Comparison of ENCODE assay signal across 24 cellular contexts in the genomic region with DNA sequence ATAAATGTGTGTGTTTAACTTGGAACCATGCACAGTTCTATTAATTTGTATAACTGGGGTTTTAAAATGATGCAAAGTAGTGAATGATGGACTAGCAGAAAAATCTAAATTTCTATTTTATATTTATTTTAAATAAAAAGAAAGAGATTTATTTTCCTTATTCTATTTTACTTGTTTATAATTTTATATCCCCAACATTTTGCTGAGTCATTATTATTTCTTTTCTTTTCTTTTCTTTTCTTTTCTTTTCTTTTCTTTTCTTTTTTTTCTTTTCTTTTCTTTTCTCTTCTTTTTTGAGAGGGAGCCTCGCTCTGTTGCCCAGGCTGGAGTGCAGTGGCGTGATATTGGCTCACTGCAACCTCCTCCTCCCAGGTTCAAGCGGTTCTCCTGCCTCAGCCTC.
"Had no signal": no experiment of that assay in that cellular context is flagged by ENCODE, and none has a peak within 500 bp of the region (broad histone marks: within the 10 kb centered on the region; RNA-seq: fewer than 3 reads in every experiment).

No MANE protein-coding gene starts in this region.

- H3K4me2 ChIP-seq: neural progenitor cell had no signal

- DNase-seq: natural killer cell; occipital lobe; psoas muscle; right cardiac atrium; right lobe of liver; sigmoid colon; small intestine; stimulated activated CD4-positive, alpha-beta T cell treated with anti-CD3 and anti-CD28 coated beads, Interleukin-15, amount 100 ng/mL, for 24 hours; stimulated activated CD4-positive, alpha-beta T cell treated with anti-CD3 and anti-CD28 coated beads, Interleukin-2, amount 100 ng/mL, for 24 hours; stimulated activated CD4-positive, alpha-beta T cell treated with anti-CD3 and anti-CD28 coated beads, Interleukin-2, amount 100 ng/mL, for 48 hours; stimulated activated CD4-positive, alpha-beta T cell treated with anti-CD3 and anti-CD28 coated beads, Interleukin-4, amount 100 ng/mL, for 24 hours; stimulated activated naive B cell treated with anti-CD40 and anti-IgM and Interleukin-4, amounts not matched to agents 10 μg/mL and 1 μg/mL and 100 μg/mL, for 72 hours; stimulated activated naive CD4-positive, alpha-beta T cell treated with Interleukin-2 at 50 U/mL for 16 hours; stomach; thyroid gland; trophoblast cell; upper lobe of left lung had no signal

- H2AFZ ChIP-seq: neural progenitor cell, parathyroid adenoma had no signal

- FAIRE-seq: small intestine, urothelium cell line had no signal

- H3K9me3 ChIP-seq: psoas muscle, right lobe of liver, sigmoid colon, thoracic aorta, thyroid gland, upper lobe of left lung, vagina had no signal

- H3K4me1 ChIP-seq: neural progenitor cell, parathyroid adenoma, psoas muscle, right lobe of liver, sigmoid colon, stomach, thyroid gland, tibial nerve, upper lobe of left lung, vagina had no signal

- H3K27ac ChIP-seq: neural progenitor cell, parathyroid adenoma, psoas muscle, right lobe of liver, sigmoid colon, stomach, thoracic aorta, thyroid gland, tibial nerve, upper lobe of left lung, vagina had no signal

- H3K36me3 ChIP-seq: neural progenitor cell, right lobe of liver, sigmoid colon, stomach, thoracic aorta, thyroid gland, tibial nerve, upper lobe of left lung, vagina had no signal

- ATAC-seq: natural killer cell; psoas muscle; right cardiac atrium; right lobe of liver; stimulated activated effector memory CD8-positive, alpha-beta T cell treated with anti-CD3 and anti-CD28 coated beads, Interleukin-12 subunit alpha, Interleukin-12 subunit beta, amount 100 ng/mL, for 72 hours; stimulated activated naive B cell treated with anti-CD40 and anti-IgM and Interleukin-4, amounts not matched to agents 10 μg/mL and 1 μg/mL and 100 μg/mL, for 72 hours had no signal

- H3K9ac ChIP-seq: neural progenitor cell, parathyroid adenoma had no signal

- H3K4me3 ChIP-seq: neural progenitor cell, psoas muscle, right lobe of liver, sigmoid colon, stomach, thoracic aorta, thyroid gland, tibial nerve, upper lobe of left lung, vagina had no signal

- H3K27me3 ChIP-seq: neural progenitor cell, right lobe of liver, sigmoid colon, stomach, thyroid gland, tibial nerve, upper lobe of left lung, vagina had no signal
